34 cellular contexts compared by ENCODE assay signal in the genomic region with DNA sequence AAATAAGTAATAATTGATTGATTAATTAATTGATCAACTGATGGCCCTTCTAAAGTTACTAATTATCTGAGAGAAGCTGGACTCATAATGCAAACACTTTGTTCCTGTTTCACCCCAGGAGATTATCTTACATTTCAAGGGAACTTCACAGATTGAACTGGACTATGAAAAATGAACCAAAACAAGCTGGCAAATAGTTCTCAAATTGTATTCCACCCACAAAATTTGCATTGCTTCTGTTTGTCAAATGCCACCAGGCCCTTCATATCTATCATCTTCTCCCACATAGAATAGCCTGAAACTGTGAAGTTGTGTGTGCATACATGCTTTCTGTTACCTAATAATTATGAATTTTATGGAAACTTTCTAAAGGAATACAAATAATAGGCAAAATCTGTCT.
DNase-seq lines count a peak whose midpoint lies in the region; ATAC-seq, FAIRE-seq and TF ChIP-seq lines count a peak whose summit lies in the region.
"Had no signal": no experiment of that assay in that cellular context is flagged by ENCODE, and none has a peak within 500 bp of the region (broad histone marks: within the 10 kb centered on the region; RNA-seq: fewer than 3 reads in every experiment).

No MANE protein-coding gene starts in this region.

- peak overlapping the region; percentile 75 for H3K4me2 ChIP-seq in OCI-LY3 (ENCODE audit: low read length)
- H3K4me2 ChIP-seq: smooth muscle cell had no signal

- no peaks in the 10 kb centered on the region for H4K20me1 ChIP-seq in OCI-LY3 (ENCODE audit: insufficient read depth, low read length)

- H3K36me3 ChIP-seq in OCI-LY3 (replicated peaks; ENCODE audit: low read depth, low read length) = no peaks in the 10 kb centered on the region
- H3K36me3 ChIP-seq in H7 (replicated peaks; ENCODE audit: control insufficient read depth, insufficient read depth, low read length) = no peaks in the 10 kb centered on the region
- H3K36me3 ChIP-seq: SJCRH30 had no signal

- peak overlapping the region; percentile 12 for H3K4me3 Mint-ChIP-seq in stimulated activated memory B cell treated with anti-CD40 and anti-IgM and Interleukin-4, amounts not matched to agents 10 μg/mL and 1 μg/mL and 100 μg/mL, for 72 hours
- H3K4me3 Mint-ChIP-seq in natural killer cell treated with Interleukin-12 subunit alpha and Interleukin-12 subunit beta and Interleukin-15 and Interleukin-18, amount 100 ng/mL, for 72 hours = no peak overlapping the region
- H3K4me3 Mint-ChIP-seq in activated CD8-positive, alpha-beta memory T cell treated with anti-CD3 and anti-CD28 coated beads, Interleukin-2, amount 10 ng/mL, durations not matched to agents 7 days and 5 days = no peak overlapping the region
- H3K4me3 Mint-ChIP-seq: activated naive CD8-positive, alpha-beta T cell treated with anti-CD3 and anti-CD28 coated beads, Interleukin-2, amount 50 U/mL, for 24 hours; activated T-cell treated with anti-CD3 and anti-CD28 coated beads, Interleukin-2, amount 50 U/mL, for 72 hours had no signal

- peak overlapping the region; percentile 33; the same call in 1 of the 2 replicates for H3K9ac ChIP-seq in OCI-LY3 (ENCODE audit: low read length)

- no peaks in the 10 kb centered on the region for H3K9me3 ChIP-seq in OCI-LY3 (ENCODE audit: insufficient read depth, low read length)
- H3K9me3 ChIP-seq: SJCRH30, testis had no signal

- H3K27me3 ChIP-seq in OCI-LY3 (ENCODE audit: low read depth, low read length) (no peaks in the 10 kb centered on the region), H7 (ENCODE audit: control insufficient read depth, insufficient read depth, low read length) (peaks cover 20% of the 10 kb centered on the region)
- H3K27me3 ChIP-seq: SJCRH30, testis had no signal

- CTCF ChIA-PET in activated CD8-positive, alpha-beta memory T cell treated with anti-CD3 and anti-CD28 coated beads, Interleukin-2, amount 10 ng/mL, durations not matched to agents 7 days and 5 days (lab: Charles Lee) = interaction anchor here (2.0 kb wide), 1 partner anchor 177 kb away, joined by 6 read pairs; no protein-coding TSS in a partner anchor

- H3K27me3 Mint-ChIP-seq in stimulated activated memory B cell treated with anti-CD40 and anti-IgM and Interleukin-4, amounts not matched to agents 10 μg/mL and 1 μg/mL and 100 μg/mL, for 72 hours = no peaks in the 10 kb centered on the region
- H3K27me3 Mint-ChIP-seq in natural killer cell treated with Interleukin-12 subunit alpha and Interleukin-12 subunit beta and Interleukin-15 and Interleukin-18, amount 100 ng/mL, for 72 hours = peaks cover 0 to 7% of the 10 kb centered on the region in 2 donors
- peaks cover 37% of the 10 kb centered on the region for H3K27me3 Mint-ChIP-seq in activated CD8-positive, alpha-beta memory T cell treated with anti-CD3 and anti-CD28 coated beads, Interleukin-2, amount 10 ng/mL, durations not matched to agents 7 days and 5 days

- no peaks in the 10 kb centered on the region for H3K79me2 ChIP-seq in OCI-LY3 (ENCODE audit: low read length)

- H3K4me3 ChIP-seq in OCI-LY3 (ENCODE audit: low read length) (peak overlapping the region; percentile 65; the same call in 1 of the 2 replicates), H7 (ENCODE audit: insufficient read depth, low read depth, low read length) (no peak overlapping the region)
- H3K4me3 ChIP-seq: coronary artery, SJCRH30, smooth muscle cell, testis had no signal

- H3K27ac Mint-ChIP-seq in stimulated activated memory B cell treated with anti-CD40 and anti-IgM and Interleukin-4, amounts not matched to agents 10 μg/mL and 1 μg/mL and 100 μg/mL, for 72 hours = peak overlapping the region; percentile 88
- no peak overlapping the region for H3K27ac Mint-ChIP-seq in natural killer cell treated with Interleukin-12 subunit alpha and Interleukin-12 subunit beta and Interleukin-15 and Interleukin-18, amount 100 ng/mL, for 72 hours
- H3K27ac Mint-ChIP-seq in activated CD8-positive, alpha-beta memory T cell treated with anti-CD3 and anti-CD28 coated beads, Interleukin-2, amount 10 ng/mL, durations not matched to agents 7 days and 5 days = no peak overlapping the region
- H3K27ac Mint-ChIP-seq: activated naive CD8-positive, alpha-beta T cell treated with anti-CD3 and anti-CD28 coated beads, Interleukin-2, amount 50 U/mL, for 24 hours; activated T-cell treated with anti-CD3 and anti-CD28 coated beads, Interleukin-2, amount 50 U/mL, for 72 hours had no signal

- peak; percentile 28 for ATAC-seq in HG02798 (IDR thresholded peaks at IDR 0.05; ENCODE audit: poor library complexity, unreplicated experiment)
- ATAC-seq in stimulated activated memory B cell treated with anti-CD40 and anti-IgM and Interleukin-4, amounts not matched to agents 10 μg/mL and 1 μg/mL and 100 μg/mL, for 72 hours = peak; percentile 69
- ATAC-seq in natural killer cell treated with Interleukin-12 subunit alpha and Interleukin-12 subunit beta and Interleukin-15 and Interleukin-18, amount 100 ng/mL, for 72 hours = no peak
- no peak for ATAC-seq in activated CD8-positive, alpha-beta memory T cell treated with anti-CD3 and anti-CD28 coated beads, Interleukin-2, amount 10 ng/mL, durations not matched to agents 7 days and 5 days
- ATAC-seq: activated naive CD8-positive, alpha-beta T cell treated with anti-CD3 and anti-CD28 coated beads, Interleukin-2, amount 50 U/mL, for 24 hours; activated T-cell treated with anti-CD3 and anti-CD28 coated beads, Interleukin-2, amount 50 U/mL, for 72 hours; left cardiac atrium; right cardiac atrium; stimulated activated naive CD8-positive, alpha-beta T cell treated with anti-CD3 and anti-CD28 coated beads, Interleukin-15, Interleukin-2, amounts not matched to agents 100 U/mL and 50 U/mL, for 24 hours had no signal

- H2AFZ ChIP-seq in OCI-LY3 (ENCODE audit: low read depth, low read length) = no peak overlapping the region

- H3K4me1 ChIP-seq in OCI-LY3 (ENCODE audit: low read length) = peaks cover 85% of the 10 kb centered on the region
- H3K4me1 ChIP-seq: SJCRH30, testis had no signal

- no peaks in the 10 kb centered on the region for H3K36me3 Mint-ChIP-seq in stimulated activated memory B cell treated with anti-CD40 and anti-IgM and Interleukin-4, amounts not matched to agents 10 μg/mL and 1 μg/mL and 100 μg/mL, for 72 hours
- no peaks in the 10 kb centered on the region for H3K36me3 Mint-ChIP-seq in natural killer cell treated with Interleukin-12 subunit alpha and Interleukin-12 subunit beta and Interleukin-15 and Interleukin-18, amount 100 ng/mL, for 72 hours
- H3K36me3 Mint-ChIP-seq in activated CD8-positive, alpha-beta memory T cell treated with anti-CD3 and anti-CD28 coated beads, Interleukin-2, amount 10 ng/mL, durations not matched to agents 7 days and 5 days = no peaks in the 10 kb centered on the region

- no peak for TF ChIP-seq CTCF in OCI-LY3 (IDR thresholded peaks at IDR 0.05; ENCODE audit: low read depth, low read length)

- no peak for DNase-seq in GM18507 (ENCODE audit: extremely low spot score, insufficient read length, low read depth)
- DNase-seq in NCI-H2227 (lab: John Stamatoyannopoulos, UW; ENCODE audit: unreplicated experiment) = no peak
- DNase-seq in natural killer cell treated with Interleukin-12 subunit alpha and Interleukin-12 subunit beta and Interleukin-15 and Interleukin-18, amount 100 ng/mL, for 72 hours (ENCODE audit: low spot score) = no peak
- no peak for DNase-seq in activated CD8-positive, alpha-beta memory T cell treated with anti-CD3 and anti-CD28 coated beads, Interleukin-2, amount 10 ng/mL, durations not matched to agents 7 days and 5 days
- DNase-seq in H7 = no peak
- DNase-seq: activated CD4-positive, alpha-beta T cell treated with anti-CD3 and anti-CD28 coated beads, Interleukin-2, amount 50 U/mL, for 1 hour; activated CD4-positive, CD25-positive, alpha-beta regulatory T cell; activated naive CD4-positive, alpha-beta T cell; activated naive CD8-positive, alpha-beta T cell treated with anti-CD3 and anti-CD28 coated beads, Interleukin-2, amount 50 U/mL, for 24 hours; activated T-cell treated with anti-CD3 and anti-CD28 coated beads, Interleukin-2, amount 50 U/mL, for 72 hours; C1 segment of cervical spinal cord; COR-L47; effector memory CD4-positive, alpha-beta T cell; hypothalamus; left cardiac atrium; mammary epithelial cell; NCI-H1436; NCI-H2081 treated with DMSO at 0.1 percent for 48 hours; NCI-H774; right cardiac atrium; RPMI8226; SJCRH30; stimulated activated naive CD8-positive, alpha-beta T cell treated with anti-CD3 and anti-CD28 coated beads, Interleukin-15, Interleukin-2, amounts not matched to agents 100 U/mL and 50 U/mL, for 24 hours; SW 1271; T-helper 9 cell; testis had no signal

- H3K4me1 Mint-ChIP-seq in stimulated activated memory B cell treated with anti-CD40 and anti-IgM and Interleukin-4, amounts not matched to agents 10 μg/mL and 1 μg/mL and 100 μg/mL, for 72 hours = peaks cover 59% of the 10 kb centered on the region
- peaks cover 6 to 15% of the 10 kb centered on the region in 2 donors for H3K4me1 Mint-ChIP-seq in natural killer cell treated with Interleukin-12 subunit alpha and Interleukin-12 subunit beta and Interleukin-15 and Interleukin-18, amount 100 ng/mL, for 72 hours (ENCODE audit: low read depth in 2 of 2)
- H3K4me1 Mint-ChIP-seq in activated CD8-positive, alpha-beta memory T cell treated with anti-CD3 and anti-CD28 coated beads, Interleukin-2, amount 10 ng/mL, durations not matched to agents 7 days and 5 days = peaks cover 18% of the 10 kb centered on the region

- no peaks in the 10 kb centered on the region for H3K9me3 Mint-ChIP-seq in stimulated activated memory B cell treated with anti-CD40 and anti-IgM and Interleukin-4, amounts not matched to agents 10 μg/mL and 1 μg/mL and 100 μg/mL, for 72 hours
- no peaks in the 10 kb centered on the region for H3K9me3 Mint-ChIP-seq in natural killer cell treated with Interleukin-12 subunit alpha and Interleukin-12 subunit beta and Interleukin-15 and Interleukin-18, amount 100 ng/mL, for 72 hours
- H3K9me3 Mint-ChIP-seq in activated CD8-positive, alpha-beta memory T cell treated with anti-CD3 and anti-CD28 coated beads, Interleukin-2, amount 10 ng/mL, durations not matched to agents 7 days and 5 days (ENCODE audit: low read depth) = no peaks in the 10 kb centered on the region
- H3K9me3 Mint-ChIP-seq: activated naive CD8-positive, alpha-beta T cell treated with anti-CD3 and anti-CD28 coated beads, Interleukin-2, amount 50 U/mL, for 24 hours; activated T-cell treated with anti-CD3 and anti-CD28 coated beads, Interleukin-2, amount 50 U/mL, for 72 hours had no signal

- peak overlapping the region; percentile 81 for H3K27ac ChIP-seq in OCI-LY3 (ENCODE audit: low read length)
- H3K27ac ChIP-seq: coronary artery, epithelial cell of prostate, SJCRH30, testis had no signal

- FAIRE-seq in GM18507 (lab: Jason Lieb, UNC) = peak; percentile 38
- FAIRE-seq: G401.6, H1 had no signal

Comparison
In these comparisons a context has a peak if more than half of its experiments do, and no peak if none do; other contexts are left out.
1. ATAC-seq: peak in HG02798 (single experiment) and stimulated activated memory B cell treated with anti-CD40 and anti-IgM and Interleukin-4, amounts not matched to agents 10 μg/mL and 1 μg/mL and 100 μg/mL, for 72 hours (single experiment); none in natural killer cell treated with Interleukin-12 subunit alpha and Interleukin-12 subunit beta and Interleukin-15 and Interleukin-18, amount 100 ng/mL, for 72 hours (0 of 2) and activated CD8-positive, alpha-beta memory T cell treated with anti-CD3 and anti-CD28 coated beads, Interleukin-2, amount 10 ng/mL, durations not matched to agents 7 days and 5 days (single experiment).